Comparison of ENCODE assay signal across 20 cellular contexts in the genomic region with DNA sequence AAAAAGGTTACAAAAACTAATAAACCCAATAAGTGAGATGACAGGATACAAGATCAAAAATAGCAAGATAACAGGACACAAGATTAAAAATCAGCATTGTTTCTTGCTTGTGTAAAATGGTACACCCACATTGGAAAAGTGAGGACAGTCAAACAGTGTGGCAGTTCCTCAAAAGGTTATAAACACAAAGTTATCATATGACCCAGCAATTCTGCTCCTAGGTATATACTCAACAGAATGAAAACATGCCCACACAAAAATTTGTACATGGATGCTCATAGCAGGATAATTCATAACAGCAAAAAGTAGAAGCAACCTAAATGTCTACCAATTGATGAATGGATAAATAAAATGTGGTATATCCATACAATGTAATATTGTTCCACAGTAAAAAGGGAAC.
"Had no signal": no experiment of that assay in that cellular context is flagged by ENCODE, and none has a peak within 500 bp of the region (broad histone marks: within the 10 kb centered on the region; RNA-seq: fewer than 3 reads in every experiment).

No MANE protein-coding gene starts in this region.

- DNase-seq: KBM-7, MV-4-11, NCI-H1048, NCI-H1105, NCI-H1417, NCI-H146, NCI-H1694 treated with DMSO at 0.1 percent for 48 hours, NCI-H1930, NCI-H2081, NCI-H2107, NCI-H2227 treated with DMSO at 0.1 percent for 48 hours, NCI-H510A, NCI-H524 treated with DMSO at 0.1 percent for 48 hours, NCI-H69, NCI-H774, PC-3, SHP77 had no signal

- H3K27ac ChIP-seq: HL-60, RWPE1 had no signal

- ATAC-seq: Panc1, PC-3 had no signal
